Comparison of ENCODE assay signal across 10 cellular contexts in genomic region chr7:87316097-87316700, GRCh38.
A peak's percentile ranks its signal among the peaks of the same experiment; 100 is the strongest.
DNase-seq lines count a peak whose midpoint lies in the region; ATAC-seq and TF ChIP-seq lines count a peak whose summit lies in the region.
"Had no signal": no experiment of that assay in that cellular context is flagged by ENCODE, and none has a peak within 500 bp of the region (broad histone marks: within the 10 kb centered on the region; RNA-seq: fewer than 3 reads in every experiment).

No MANE protein-coding gene starts in this region.

- peak; percentile 72 for ATAC-seq in GM19397 (IDR thresholded peaks at IDR 0.05; ENCODE audit: unreplicated experiment)
- peak; percentile 74 for ATAC-seq in HG02943 (IDR thresholded peaks at IDR 0.05; ENCODE audit: low read depth, unreplicated experiment)
- ATAC-seq: Right ventricle myocardium inferior had no signal

- DNase-seq in GM06990 (ENCODE audit: extremely low read depth, insufficient read length) (peak; percentile 35), RWPE1 (ENCODE audit: low spot score) (no peak), DMS 273 treated with DMSO at 0.1 percent for 48 hours (lab: John Stamatoyannopoulos, UW) (no peak), iPS-NIHi11 (ENCODE audit: low spot score) (no peak), kidney glomerular epithelial cell (lab: John Stamatoyannopoulos, UW) (no peak), dedifferentiated amniotic fluid mesenchymal stem cell (ENCODE audit: extremely low spot score) (no peak)

- peak overlapping the region; percentile 77 for H3K27ac ChIP-seq in RWPE1
- H3K27ac ChIP-seq: parathyroid adenoma had no signal

- POLR2A ChIA-PET in RWPE1 (lab: Yijun Ruan, JAX; ENCODE audit: low non-redundant PET), result no interaction called here

- no peaks in the 10 kb centered on the region for H3K36me3 ChIP-seq in GM06990 (ENCODE audit: control insufficient read depth, insufficient read depth, low read length)

- CTCF ChIA-PET in RWPE1 (lab: Yijun Ruan, JAX), result interaction anchor here (0.6 to 2.1 kb wide), 4 partner anchors 29 to 103 kb away, joined by 3 to 8 read pairs (median 4); partner anchors contain the start of gene CROT

- no peak overlapping the region for H3K4me3 ChIP-seq in GM06990 (replicated peaks; ENCODE audit: low read depth, low read length)

- no peak for TF ChIP-seq CTCF in GM06990 (IDR thresholded peaks at IDR 0.05; ENCODE audit: insufficient read depth, low read length, poor library complexity, severe bottlenecking)
- TF ChIP-seq CTCF in RWPE1 (conservative IDR thresholded peaks at IDR 0.05; ENCODE audit: low read depth), result no peak

- no peaks in the 10 kb centered on the region for H3K27me3 ChIP-seq in GM06990 (replicated peaks; ENCODE audit: control insufficient read depth, insufficient read depth, low read length)
